1 cellular context compared by ENCODE assay signal in genomic region chr20:50038574-50038991, GRCh38.
TF ChIP-seq lines count a peak whose summit lies in the region.

No MANE protein-coding gene starts in this region.

TF ChIP-seq in HepG2, 621 proteins besides CTCF, POLR2A, EP300 and RAD21 (continued from another document and continues in another):
- TF ChIP-seq, protein P1, sequence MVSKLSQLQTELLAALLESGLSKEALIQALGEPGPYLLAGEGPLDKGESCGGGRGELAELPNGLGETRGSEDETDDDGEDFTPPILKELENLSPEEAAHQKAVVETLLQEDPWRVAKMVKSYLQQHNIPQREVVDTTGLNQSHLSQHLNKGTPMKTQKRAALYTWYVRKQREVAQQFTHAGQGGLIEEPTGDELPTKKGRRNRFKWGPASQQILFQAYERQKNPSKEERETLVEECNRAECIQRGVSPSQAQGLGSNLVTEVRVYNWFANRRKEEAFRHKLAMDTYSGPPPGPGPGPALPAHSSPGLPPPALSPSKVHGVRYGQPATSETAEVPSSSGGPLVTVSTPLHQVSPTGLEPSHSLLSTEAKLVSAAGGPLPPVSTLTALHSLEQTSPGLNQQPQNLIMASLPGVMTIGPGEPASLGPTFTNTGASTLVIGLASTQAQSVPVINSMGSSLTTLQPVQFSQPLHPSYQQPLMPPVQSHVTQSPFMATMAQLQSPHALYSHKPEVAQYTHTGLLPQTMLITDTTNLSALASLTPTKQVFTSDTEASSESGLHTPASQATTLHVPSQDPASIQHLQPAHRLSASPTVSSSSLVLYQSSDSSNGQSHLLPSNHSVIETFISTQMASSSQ (IDR thresholded peaks at IDR 0.05; ENCODE audit: low read depth) = no peak
- TF ChIP-seq, protein P1 (CRISPR knock-in tag; IDR thresholded peaks at IDR 0.05; ENCODE audit: borderline replicate concordance) = no peak; the same call in 1 of the 2 replicates
- no peak for TF ChIP-seq RAD51 (IDR thresholded peaks at IDR 0.05; ENCODE audit: borderline replicate concordance)
- no peak for TF ChIP-seq PREB (CRISPR knock-in tag; IDR thresholded peaks at IDR 0.05)
- no peak for TF ChIP-seq SRSF9 (IDR thresholded peaks at IDR 0.05; ENCODE audit: borderline replicate concordance, insufficient read depth, low read depth, low read length, poor library complexity, severe bottlenecking)
- no peak for TF ChIP-seq NCOA1 (CRISPR knock-in tag; IDR thresholded peaks at IDR 0.05)
- TF ChIP-seq YEATS2 (CRISPR knock-in tag; IDR thresholded peaks at IDR 0.05; ENCODE audit: borderline replicate concordance) = no peak
- no peak; the same call in 1 of the 2 replicates for TF ChIP-seq NFE2L1 (CRISPR knock-in tag; IDR thresholded peaks at IDR 0.05; ENCODE audit: borderline replicate concordance)
- no peak for TF ChIP-seq FIP1L1 (IDR thresholded peaks at IDR 0.05; ENCODE audit: borderline replicate concordance, insufficient read depth, low read depth, low read length)
- no peak for TF ChIP-seq MTA1 (CRISPR knock-in tag; IDR thresholded peaks at IDR 0.05; ENCODE audit: borderline replicate concordance)
- no peak for TF ChIP-seq ZNF326 (CRISPR knock-in tag; IDR thresholded peaks at IDR 0.05; ENCODE audit: borderline replicate concordance)
- no peak for TF ChIP-seq SNAPC2 (CRISPR knock-in tag; IDR thresholded peaks at IDR 0.05)
- peak; percentile 75 for TF ChIP-seq SAP130 (CRISPR knock-in tag; IDR thresholded peaks at IDR 0.05; ENCODE audit: low read depth)
- TF ChIP-seq ZBTB44 (CRISPR knock-in tag; IDR thresholded peaks at IDR 0.05) = no peak
- TF ChIP-seq RNF2 (conservative IDR thresholded peaks at IDR 0.05; ENCODE audit: low read depth) = no peak
- TF ChIP-seq SMAD1 (CRISPR knock-in tag; IDR thresholded peaks at IDR 0.05; ENCODE audit: borderline replicate concordance, low read depth) = no peak
- TF ChIP-seq, protein P2, sequence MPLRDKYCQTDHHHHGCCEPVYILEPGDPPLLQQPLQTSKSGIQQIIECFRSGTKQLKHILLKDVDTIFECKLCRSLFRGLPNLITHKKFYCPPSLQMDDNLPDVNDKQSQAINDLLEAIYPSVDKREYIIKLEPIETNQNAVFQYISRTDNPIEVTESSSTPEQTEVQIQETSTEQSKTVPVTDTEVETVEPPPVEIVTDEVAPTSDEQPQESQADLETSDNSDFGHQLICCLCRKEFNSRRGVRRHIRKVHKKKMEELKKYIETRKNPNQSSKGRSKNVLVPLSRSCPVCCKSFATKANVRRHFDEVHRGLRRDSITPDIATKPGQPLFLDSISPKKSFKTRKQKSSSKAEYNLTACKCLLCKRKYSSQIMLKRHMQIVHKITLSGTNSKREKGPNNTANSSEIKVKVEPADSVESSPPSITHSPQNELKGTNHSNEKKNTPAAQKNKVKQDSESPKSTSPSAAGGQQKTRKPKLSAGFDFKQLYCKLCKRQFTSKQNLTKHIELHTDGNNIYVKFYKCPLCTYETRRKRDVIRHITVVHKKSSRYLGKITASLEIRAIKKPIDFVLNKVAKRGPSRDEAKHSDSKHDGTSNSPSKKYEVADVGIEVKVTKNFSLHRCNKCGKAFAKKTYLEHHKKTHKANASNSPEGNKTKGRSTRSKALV (CRISPR knock-in tag; IDR thresholded peaks at IDR 0.05) = no peak
- TF ChIP-seq SP5 (CRISPR knock-in tag; IDR thresholded peaks at IDR 0.05; ENCODE audit: borderline replicate concordance, low read depth) = peak; percentile 69; the same call in 1 of the 2 replicates
- TF ChIP-seq ZSCAN21 (CRISPR knock-in tag; IDR thresholded peaks at IDR 0.05; ENCODE audit: borderline replicate concordance) = peak; percentile 27; the same call in 1 of the 2 replicates
- peak; percentile 41; the same call in 1 of the 2 replicates for TF ChIP-seq FOXO1 (CRISPR knock-in tag; IDR thresholded peaks at IDR 0.05)
- TF ChIP-seq ZFP37 (CRISPR knock-in tag; IDR thresholded peaks at IDR 0.05; ENCODE audit: borderline replicate concordance) = no peak
- peak; percentile 64; the same call in 1 of the 2 replicates for TF ChIP-seq ZFX (CRISPR knock-in tag; IDR thresholded peaks at IDR 0.05; ENCODE audit: low read depth)
- TF ChIP-seq, protein P3, sequence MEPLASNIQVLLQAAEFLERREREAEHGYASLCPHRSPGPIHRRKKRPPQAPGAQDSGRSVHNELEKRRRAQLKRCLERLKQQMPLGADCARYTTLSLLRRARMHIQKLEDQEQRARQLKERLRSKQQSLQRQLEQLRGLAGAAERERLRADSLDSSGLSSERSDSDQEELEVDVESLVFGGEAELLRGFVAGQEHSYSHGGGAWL (CRISPR knock-in tag; IDR thresholded peaks at IDR 0.05) = peak; percentile 76; the same call in 1 of the 2 replicates
- no peak for TF ChIP-seq CHD4 (IDR thresholded peaks at IDR 0.05; ENCODE audit: borderline replicate concordance, low read length)
- TF ChIP-seq SNRNP70 (IDR thresholded peaks at IDR 0.05; ENCODE audit: low read depth, low read length) = no peak
- TF ChIP-seq, protein P4, sequence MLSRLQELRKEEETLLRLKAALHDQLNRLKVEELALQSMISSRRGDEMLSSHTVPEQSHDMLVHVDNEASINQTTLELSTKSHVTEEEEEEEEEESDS (CRISPR knock-in tag; IDR thresholded peaks at IDR 0.05; ENCODE audit: borderline replicate concordance) = no peak
- TF ChIP-seq, protein P5, sequence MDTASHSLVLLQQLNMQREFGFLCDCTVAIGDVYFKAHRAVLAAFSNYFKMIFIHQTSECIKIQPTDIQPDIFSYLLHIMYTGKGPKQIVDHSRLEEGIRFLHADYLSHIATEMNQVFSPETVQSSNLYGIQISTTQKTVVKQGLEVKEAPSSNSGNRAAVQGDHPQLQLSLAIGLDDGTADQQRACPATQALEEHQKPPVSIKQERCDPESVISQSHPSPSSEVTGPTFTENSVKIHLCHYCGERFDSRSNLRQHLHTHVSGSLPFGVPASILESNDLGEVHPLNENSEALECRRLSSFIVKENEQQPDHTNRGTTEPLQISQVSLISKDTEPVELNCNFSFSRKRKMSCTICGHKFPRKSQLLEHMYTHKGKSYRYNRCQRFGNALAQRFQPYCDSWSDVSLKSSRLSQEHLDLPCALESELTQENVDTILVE (CRISPR knock-in tag; IDR thresholded peaks at IDR 0.05) = peak; percentile 38; the same call in 1 of the 2 replicates
- 0 out of 2 replicates have a peak, but pooled peaks have one; percentile 25 for TF ChIP-seq RARA (CRISPR knock-in tag; IDR thresholded peaks at IDR 0.05)
- TF ChIP-seq NFIC (IDR thresholded peaks at IDR 0.05; ENCODE audit: low read length) = no peak
- TF ChIP-seq ZC3H4 (CRISPR knock-in tag; IDR thresholded peaks at IDR 0.05; ENCODE audit: borderline replicate concordance) = no peak
- TF ChIP-seq ZBTB40 (IDR thresholded peaks at IDR 0.05) = no peak
- TF ChIP-seq ZBTB40 (CRISPR knock-in tag; IDR thresholded peaks at IDR 0.05) = no peak
- TF ChIP-seq SMC3 (IDR thresholded peaks at IDR 0.05; ENCODE audit: low read length) = no peak
- TF ChIP-seq ZNF550 (CRISPR knock-in tag; IDR thresholded peaks at IDR 0.05; ENCODE audit: borderline replicate concordance) = 0 out of 2 replicates have a peak, but pooled peaks have one; percentile 59
- peak; percentile 18; the same call in 1 of the 2 replicates for TF ChIP-seq ARNTL (CRISPR knock-in tag; IDR thresholded peaks at IDR 0.05)
- no peak for TF ChIP-seq HES4 (CRISPR knock-in tag; IDR thresholded peaks at IDR 0.05; ENCODE audit: borderline replicate concordance)
- peak; percentile 7; the same call in 1 of the 2 replicates for TF ChIP-seq ZNF12 (CRISPR knock-in tag; IDR thresholded peaks at IDR 0.05)
- TF ChIP-seq NR2F1 (CRISPR knock-in tag; IDR thresholded peaks at IDR 0.05) = 0 out of 4 replicates have a peak, but pooled peaks of 1 of the 2 experiments have one; percentile 32
- TF ChIP-seq RXRB (CRISPR knock-in tag; IDR thresholded peaks at IDR 0.05; ENCODE audit: borderline replicate concordance) = no peak
